Comparison of ENCODE assay signal across 21 cellular contexts in genomic region chr4:57095245-57095644, GRCh38. TPM values are rescaled to one million over a fixed set of nuclear protein-coding genes. Genes with fewer than 3 reads are reported as not detected.
DNase-seq lines count a peak whose midpoint lies in the region; ATAC-seq and TF ChIP-seq lines count a peak whose summit lies in the region.
"Had no signal": no experiment of that assay in that cellular context is flagged by ENCODE, and none has a peak within 500 bp of the region (broad histone marks: within the 10 kb centered on the region; RNA-seq: fewer than 3 reads in every experiment).

No MANE protein-coding gene starts in this region.

- no peak overlapping the region for H3K4me3 ChIP-seq in PC-3 (ENCODE audit: low read length)
- H3K4me3 ChIP-seq in coronary artery: peak overlapping the region; percentile 41
- no peak overlapping the region for H3K4me3 ChIP-seq in osteoblast (ENCODE audit: insufficient read depth, low read length)
- no peak overlapping the region for H3K4me3 ChIP-seq in vagina
- H3K4me3 ChIP-seq: lung, psoas muscle had no signal

- no peak overlapping the region for H3K4me2 ChIP-seq in PC-3 (ENCODE audit: low read length)
- peak overlapping the region; percentile 57 for H3K4me2 ChIP-seq in osteoblast (ENCODE audit: insufficient read depth, low read length)

- no peak overlapping the region for H3K9ac ChIP-seq in PC-3 (ENCODE audit: low read length)

- H4K20me1 ChIP-seq in PC-3 (ENCODE audit: low read length): no peaks in the 10 kb centered on the region
- H4K20me1 ChIP-seq in osteoblast (ENCODE audit: insufficient read depth, low read length): peaks cover 3% of the 10 kb centered on the region

- TF ChIP-seq CTCF in PC-3 (conservative IDR thresholded peaks at IDR 0.05; ENCODE audit: low read depth, low read length) (no peak), coronary artery (IDR thresholded peaks at IDR 0.05) (no peak), osteoblast (IDR thresholded peaks at IDR 0.05; ENCODE audit: extremely low read depth, low read depth, low read length) (no peak), vagina (IDR thresholded peaks at IDR 0.05) (no peak), omental fat pad (IDR thresholded peaks at IDR 0.05) (no peak)

- intact Hi-C loops in PC-3 (cut with micrococcal nuclease): no loop called here
- intact Hi-C loops in vagina (cut with DNase I): no loop called here

- no peaks in the 10 kb centered on the region for H3F3A ChIP-seq in PC-3 (ENCODE audit: low read length, unreplicated experiment)

- H3K9me2 ChIP-seq in PC-3 (replicated peaks; ENCODE audit: low read length): no peaks in the 10 kb centered on the region

- H3K4me1 ChIP-seq in PC-3 (ENCODE audit: insufficient read depth, low read length): no peaks in the 10 kb centered on the region
- H3K4me1 ChIP-seq in osteoblast (ENCODE audit: insufficient read depth, low read length): peaks cover 64% of the 10 kb centered on the region
- H3K4me1 ChIP-seq in vagina: peaks cover 58% of the 10 kb centered on the region

- H3K36me3 ChIP-seq in PC-3 (ENCODE audit: low read depth, low read length) (no peaks in the 10 kb centered on the region), osteoblast (ENCODE audit: insufficient read depth, low read length) (peaks cover 41% of the 10 kb centered on the region), vagina (no peaks in the 10 kb centered on the region)

- ATAC-seq in PC-3 (no peak), omental fat pad (ENCODE audit: low FRiP score) (no peak), HG02852 (IDR thresholded peaks at IDR 0.05; ENCODE audit: unreplicated experiment) (no peak)
- ATAC-seq: esophagus mucosa, psoas muscle had no signal

- DNase-seq in PC-3 (no peak), coronary artery (ENCODE audit: low spot score) (no peak), osteoblast (ENCODE audit: insufficient read length, low spot score, missing footprints) (no peak), vagina (ENCODE audit: extremely low spot score in 2 of 2) (no peak), omental fat pad (ENCODE audit: low spot score) (no peak), T1000 (lab: John Stamatoyannopoulos, UW) (no peak)
- DNase-seq: activated CD4-positive, alpha-beta memory T cell treated with anti-CD3 and anti-CD28 coated beads for 36 hours; activated effector memory CD4-positive, alpha-beta T cell treated with Interleukin-2 at 50 U/mL for 16 hours; activated naive CD8-positive, alpha-beta T cell treated with anti-CD3 and anti-CD28 coated beads, Interleukin-2, amount 10 ng/mL, durations not matched to agents 7 days and 5 days; activated T-cell treated with anti-CD3 and anti-CD28 coated beads for 4 hours; AML-193; CD4-positive, alpha-beta memory T cell; effector memory CD4-positive, alpha-beta T cell; NCI-H2029 treated with DMSO at 0.1 percent for 48 hours; NCI-H226; psoas muscle; SHP77; small intestine had no signal

- H3K27me3 ChIP-seq in PC-3 (ENCODE audit: low read length): peaks cover 22% of the 10 kb centered on the region
- no peaks in the 10 kb centered on the region for H3K27me3 ChIP-seq in osteoblast (ENCODE audit: insufficient read depth, low read length)
- H3K27me3 ChIP-seq in vagina: no peaks in the 10 kb centered on the region

- no peak for TF ChIP-seq POLR2A in vagina (IDR thresholded peaks at IDR 0.05)

- H3K9me3 ChIP-seq in PC-3 (ENCODE audit: low read length) (no peaks in the 10 kb centered on the region), osteoblast (ENCODE audit: low read depth, low read length) (no peaks in the 10 kb centered on the region), vagina (no peaks in the 10 kb centered on the region)
- H3K9me3 ChIP-seq: psoas muscle had no signal

- peak overlapping the region; percentile 14; the same call in 1 of the 2 replicates for H2AFZ ChIP-seq in PC-3 (ENCODE audit: low read length)
- H2AFZ ChIP-seq in osteoblast (ENCODE audit: low read length): no peak overlapping the region

- H3K27ac ChIP-seq in PC-3 (ENCODE audit: low read length): no peak overlapping the region
- H3K27ac ChIP-seq in coronary artery: peak overlapping the region; percentile 86 to 98
- peak overlapping the region; percentile 86 for H3K27ac ChIP-seq in osteoblast (ENCODE audit: low read depth, low read length)
- peak overlapping the region; percentile 10 for H3K27ac ChIP-seq in vagina
- H3K27ac ChIP-seq: psoas muscle had no signal

- no TSS peak for BruUV-seq in PC-3 (replicated peaks; lab: Mats Ljungman, UMichigan)

- CTCF ChIA-PET in PC-3 (lab: Charles Lee): no interaction called here

- POLR2A ChIA-PET in PC-3 (lab: Charles Lee; ENCODE audit: unreplicated experiment): no interaction called here

- H3K79me2 ChIP-seq in PC-3 (ENCODE audit: low read length): no peaks in the 10 kb centered on the region
- peaks cover 95% of the 10 kb centered on the region for H3K79me2 ChIP-seq in osteoblast (ENCODE audit: insufficient read depth, low read length)

RNA-seq across cellular contexts. Expression of gene IGFBP7, which starts 14.9 kb away (rescaled TPM):
- total RNA-seq in PC-3 (2014; rRNA removed) (not detected in 2 replicates), osteoblast (680 and 715 TPM in 2 replicates), vagina (716 TPM), omental fat pad (1,000 to 10,000 TPM in 1 of 4 donors, 100 to 1,000 TPM in 3; 515 to 1,168 (median 594) TPM)
- total RNA-seq: activated CD4-positive, alpha-beta memory T cell treated with anti-CD3 and anti-CD28 coated beads for 36 hours; CD4-positive, alpha-beta memory T cell had no signal

Comparison
In these comparisons a context has a peak if more than half of its experiments do, and no peak if none do; other contexts are left out.
1. RNA of gene IGFBP7, which starts 14.9 kb away (total RNA-seq): 716 TPM in vagina (single experiment), 680 to 715 TPM in osteoblast and 515 to 1,168 TPM in omental fat pad; not detected in PC-3; every median in the first group is over 100 times any median in the second.